In the genomic region with DNA sequence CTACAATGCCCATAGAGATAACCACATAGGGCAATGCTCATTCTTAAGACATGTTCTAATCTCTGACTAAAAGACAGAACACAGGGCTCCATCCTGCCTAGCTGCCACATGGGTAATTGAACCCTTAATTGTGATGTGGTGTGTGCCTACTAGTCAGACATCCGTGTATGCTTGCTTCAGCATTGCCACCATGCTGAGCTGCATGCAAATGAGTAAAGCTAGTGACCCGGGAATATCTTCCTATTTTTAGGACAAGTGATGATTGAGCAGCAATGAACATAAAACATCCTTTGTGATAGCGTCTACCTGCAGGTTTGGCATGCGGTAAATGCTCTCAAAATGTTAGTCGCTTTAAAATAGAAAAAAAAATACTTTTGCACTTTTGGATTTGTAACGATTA, we compare ENCODE assay signal across 16 cellular contexts.
DNase-seq lines count a peak whose midpoint lies in the region; ATAC-seq, FAIRE-seq and TF ChIP-seq lines count a peak whose summit lies in the region.
"Had no signal": no experiment of that assay in that cellular context is flagged by ENCODE, and none has a peak within 500 bp of the region (broad histone marks: within the 10 kb centered on the region; RNA-seq: fewer than 3 reads in every experiment).

No MANE protein-coding gene starts in this region.

- ATAC-seq in heart left ventricle (peak in 3 of 4 donors; percentile 36 to 68 (median 59)), T-cell (replicated peaks in 1 of 4) (no peak), gastrocnemius medialis (no peak)

- no peaks in the 10 kb centered on the region for H3K79me2 ChIP-seq in neural cell (replicated peaks; ENCODE audit: insufficient read depth, low read length)

- H3K27me3 ChIP-seq in heart left ventricle (no peaks in the 10 kb centered on the region), neural cell (ENCODE audit: insufficient read depth, low read depth, low read length) (no peaks in the 10 kb centered on the region), gastrocnemius medialis (no peaks in the 10 kb centered on the region)
- H3K27me3 ChIP-seq: Peyer's patch had no signal

- TF ChIP-seq RAD21 in neural cell (conservative IDR thresholded peaks at IDR 0.05): no peak

- H3K4me1 ChIP-seq in heart left ventricle (peaks cover 0 to 4% (median 0%) of the 10 kb centered on the region in 12 donors), gastrocnemius medialis (no peaks in the 10 kb centered on the region)
- H3K4me1 ChIP-seq: Peyer's patch had no signal

- H3K36me3 ChIP-seq in heart left ventricle (no peaks in the 10 kb centered on the region), neural cell (ENCODE audit: insufficient read depth, low read length) (no peaks in the 10 kb centered on the region), gastrocnemius medialis (no peaks in the 10 kb centered on the region)
- H3K36me3 ChIP-seq: Peyer's patch had no signal

- TF ChIP-seq POLR2A in H54 (IDR thresholded peaks at IDR 0.05; ENCODE audit: low read depth, low read length): no peak
- no peak for TF ChIP-seq POLR2A in heart left ventricle (IDR thresholded peaks at IDR 0.05)
- no peak for TF ChIP-seq POLR2A in gastrocnemius medialis (IDR thresholded peaks at IDR 0.05)

- no peaks in the 10 kb centered on the region for H3K36me3 Mint-ChIP-seq in chondrocyte (ENCODE audit: low read depth)
- no peaks in the 10 kb centered on the region for H3K36me3 Mint-ChIP-seq in T-cell
- H3K36me3 Mint-ChIP-seq: CD14-positive monocyte had no signal

- in situ Hi-C loops in gastrocnemius medialis (cut with MboI; ENCODE audit: low sequenced_read_pairs in 4 of 4): no loop called here

- H3K4me3 ChIP-seq in heart left ventricle: peak overlapping the region in 4 of 12 donors; percentile 13 to 30 (median 20)
- peak overlapping the region; percentile 21 for H3K4me3 ChIP-seq in neural cell (ENCODE audit: low read length)
- no peak overlapping the region for H3K4me3 ChIP-seq in gastrocnemius medialis
- H3K4me3 ChIP-seq: Peyer's patch had no signal

- H3K27ac ChIP-seq in heart left ventricle (no peak overlapping the region), neural cell (ENCODE audit: low read length) (peak overlapping the region; percentile 4), gastrocnemius medialis (no peak overlapping the region)
- H3K27ac ChIP-seq: HL-60, Peyer's patch had no signal

- intact Hi-C loops in heart left ventricle (cut with DNase I): loop anchor here in 1 of 10 donors (10.0 kb wide), 1 partner anchor 117 kb away; a partner anchor contains a TSS
- intact Hi-C loops in gastrocnemius medialis (cut with DNase I; ENCODE audit: low total_unique reads): no loop called here

- H4K20me1 ChIP-seq in neural cell (ENCODE audit: insufficient read depth): no peaks in the 10 kb centered on the region

- no peaks in the 10 kb centered on the region for H3F3A ChIP-seq in neural cell (ENCODE audit: insufficient read depth, low read length, poor library complexity, severe bottlenecking)

- TF ChIP-seq CTCF in heart left ventricle (IDR thresholded peaks at IDR 0.05): no peak
- TF ChIP-seq CTCF in neural cell (IDR thresholded peaks at IDR 0.05; ENCODE audit: poor library complexity, severe bottlenecking): no peak
- no peak for TF ChIP-seq CTCF in chondrocyte (IDR thresholded peaks at IDR 0.05)
- TF ChIP-seq CTCF in gastrocnemius medialis (IDR thresholded peaks at IDR 0.05 in 4 of 5, conservative IDR thresholded peaks at IDR 0.05 in 1 of 5): no peak

- H3K9me3 Mint-ChIP-seq in chondrocyte (ENCODE audit: low read depth) (no peaks in the 10 kb centered on the region), T-cell (peaks cover 0 to 6% (median 0%) of the 10 kb centered on the region in 3 donors)

- H3K9me3 ChIP-seq in heart left ventricle: no peaks in the 10 kb centered on the region
- no peaks in the 10 kb centered on the region for H3K9me3 ChIP-seq in neural cell (ENCODE audit: low read length)
- H3K9me3 ChIP-seq in gastrocnemius medialis: no peaks in the 10 kb centered on the region
- H3K9me3 ChIP-seq: Peyer's patch, SK-N-SH had no signal

- H2AFZ ChIP-seq in neural cell (ENCODE audit: low read depth, low read length): no peak overlapping the region

- peaks cover 1% of the 10 kb centered on the region for H3K27me3 Mint-ChIP-seq in chondrocyte (ENCODE audit: low read depth)
- H3K27me3 Mint-ChIP-seq in T-cell: no peaks in the 10 kb centered on the region

- H3K9me2 ChIP-seq in neural cell (ENCODE audit: insufficient read depth, low read length): no peaks in the 10 kb centered on the region
- H3K9me2 ChIP-seq: SK-N-SH had no signal

- 36 to 41% (median 39%) methylated on average over 6 of the region's 6 CpGs for WGBS in heart left ventricle, 4 donors

- no peak overlapping the region for H3K9ac ChIP-seq in neural cell (ENCODE audit: low read length)
- H3K9ac ChIP-seq: SK-N-SH had no signal

- DNase-seq in H54 (ENCODE audit: insufficient read length, low spot score) (no peak), astrocyte of the hippocampus (ENCODE audit: low read depth, low spot score) (peak; percentile 8), heart left ventricle (peak in 1 of 5 donors; percentile 13), NCI-H146 (lab: John Stamatoyannopoulos, UW) (no peak), chondrocyte (ENCODE audit: low spot score) (no peak), T-cell (no peak), gastrocnemius medialis (no peak)
- DNase-seq: COR-L47, H7, NCI-H187 treated with DMSO at 0.1 percent for 48 hours, Peyer's patch, SHP77, SK-N-SH had no signal

- CTCF ChIA-PET in T-cell (lab: Charles Lee): no interaction called here

- no peak overlapping the region for H3K4me2 ChIP-seq in neural cell (ENCODE audit: low read length)
- H3K4me2 ChIP-seq: SK-N-SH had no signal

- no peak overlapping the region for H3K4me3 Mint-ChIP-seq in chondrocyte (ENCODE audit: unreplicated experiment)
- H3K4me3 Mint-ChIP-seq in T-cell: no peak overlapping the region
- H3K4me3 Mint-ChIP-seq: CD14-positive monocyte had no signal

- POLR2A ChIA-PET in T-cell (lab: Charles Lee): no interaction called here

- TF ChIP-seq EP300 in neural cell (conservative IDR thresholded peaks at IDR 0.05; ENCODE audit: poor library complexity, severe bottlenecking): peak; percentile 56

- H3K27ac Mint-ChIP-seq in chondrocyte (ENCODE audit: unreplicated experiment) (no peak overlapping the region), T-cell (no peak overlapping the region)
- H3K27ac Mint-ChIP-seq: CD14-positive monocyte had no signal

- peaks cover 6% of the 10 kb centered on the region for H3K4me1 Mint-ChIP-seq in chondrocyte (ENCODE audit: low read depth)
- H3K4me1 Mint-ChIP-seq in T-cell: no peaks in the 10 kb centered on the region
- H3K4me1 Mint-ChIP-seq: CD14-positive monocyte had no signal

- FAIRE-seq in H54 (lab: Jason Lieb, UNC): peak; percentile 11

TF ChIP-seq in neural cell, 6 proteins besides CTCF, POLR2A, EP300 and RAD21:
- TF ChIP-seq MXI1 (conservative IDR thresholded peaks at IDR 0.05; ENCODE audit: poor library complexity, severe bottlenecking): no peak
- peak; percentile 71 for TF ChIP-seq POLR2AphosphoS5 (IDR thresholded peaks at IDR 0.05)
- TF ChIP-seq, protein P1, sequence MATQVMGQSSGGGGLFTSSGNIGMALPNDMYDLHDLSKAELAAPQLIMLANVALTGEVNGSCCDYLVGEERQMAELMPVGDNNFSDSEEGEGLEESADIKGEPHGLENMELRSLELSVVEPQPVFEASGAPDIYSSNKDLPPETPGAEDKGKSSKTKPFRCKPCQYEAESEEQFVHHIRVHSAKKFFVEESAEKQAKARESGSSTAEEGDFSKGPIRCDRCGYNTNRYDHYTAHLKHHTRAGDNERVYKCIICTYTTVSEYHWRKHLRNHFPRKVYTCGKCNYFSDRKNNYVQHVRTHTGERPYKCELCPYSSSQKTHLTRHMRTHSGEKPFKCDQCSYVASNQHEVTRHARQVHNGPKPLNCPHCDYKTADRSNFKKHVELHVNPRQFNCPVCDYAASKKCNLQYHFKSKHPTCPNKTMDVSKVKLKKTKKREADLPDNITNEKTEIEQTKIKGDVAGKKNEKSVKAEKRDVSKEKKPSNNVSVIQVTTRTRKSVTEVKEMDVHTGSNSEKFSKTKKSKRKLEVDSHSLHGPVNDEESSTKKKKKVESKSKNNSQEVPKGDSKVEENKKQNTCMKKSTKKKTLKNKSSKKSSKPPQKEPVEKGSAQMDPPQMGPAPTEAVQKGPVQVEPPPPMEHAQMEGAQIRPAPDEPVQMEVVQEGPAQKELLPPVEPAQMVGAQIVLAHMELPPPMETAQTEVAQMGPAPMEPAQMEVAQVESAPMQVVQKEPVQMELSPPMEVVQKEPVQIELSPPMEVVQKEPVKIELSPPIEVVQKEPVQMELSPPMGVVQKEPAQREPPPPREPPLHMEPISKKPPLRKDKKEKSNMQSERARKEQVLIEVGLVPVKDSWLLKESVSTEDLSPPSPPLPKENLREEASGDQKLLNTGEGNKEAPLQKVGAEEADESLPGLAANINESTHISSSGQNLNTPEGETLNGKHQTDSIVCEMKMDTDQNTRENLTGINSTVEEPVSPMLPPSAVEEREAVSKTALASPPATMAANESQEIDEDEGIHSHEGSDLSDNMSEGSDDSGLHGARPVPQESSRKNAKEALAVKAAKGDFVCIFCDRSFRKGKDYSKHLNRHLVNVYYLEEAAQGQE (IDR thresholded peaks at IDR 0.05; ENCODE audit: borderline replicate concordance): no peak

Comparison
In these comparisons a context has a peak if more than half of its experiments do, and no peak if none do; other contexts are left out.
1. ATAC-seq: peak in heart left ventricle (3 of 4); none in T-cell (0 of 4) and gastrocnemius medialis (0 of 2).